Comparison of ENCODE assay signal across 9 cellular contexts in the genomic region with DNA sequence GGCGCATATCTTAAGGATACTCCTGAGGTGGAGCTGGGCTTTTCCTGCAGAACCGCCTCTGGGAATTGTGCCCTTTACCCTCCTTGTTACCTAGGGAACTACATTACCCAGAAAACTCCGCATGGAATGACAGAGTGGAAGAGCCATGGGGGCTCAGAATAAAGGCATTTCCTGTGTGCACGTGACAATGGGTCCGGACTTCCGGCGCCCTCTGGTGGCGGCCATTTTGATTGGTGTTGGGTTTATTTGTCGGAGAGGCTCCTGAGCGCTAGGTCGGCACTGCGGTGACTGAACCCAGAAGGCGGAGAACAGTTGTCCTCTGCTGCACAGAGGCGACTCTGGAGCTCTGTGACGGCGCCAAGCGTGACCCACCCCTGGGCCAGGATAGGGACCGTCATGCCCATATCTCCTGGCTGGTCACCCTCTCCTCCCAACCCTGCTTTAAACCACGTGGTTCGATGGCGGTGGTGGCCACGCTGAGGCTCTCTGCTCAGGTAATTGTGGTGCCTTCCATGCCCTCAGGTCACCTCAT. TPM values are rescaled to one million over a fixed set of nuclear protein-coding genes. Genes with fewer than 3 reads are reported as not detected.
DNase-seq lines count a peak whose midpoint lies in the region; ATAC-seq and TF ChIP-seq lines count a peak whose summit lies in the region.
"Had no signal": no experiment of that assay in that cellular context is flagged by ENCODE, and none has a peak within 500 bp of the region (broad histone marks: within the 10 kb centered on the region; RNA-seq: fewer than 3 reads in every experiment).

A gene (plus strand): TSS at position 229 of the 532 bp plus-strand sequence. CDS start 230 bp downstream, at position 459.

- TF ChIP-seq CTCF in CD4-positive, alpha-beta T cell (IDR thresholded peaks at IDR 0.05): peak; percentile 31

- CTCF ChIA-PET in CD4-positive, alpha-beta T cell (lab: Charles Lee): no interaction called here

- no peaks in the 10 kb centered on the region for H3K9me3 ChIP-seq in CD4-positive, alpha-beta T cell (ENCODE audit: control insufficient read depth, low read length)

- intact Hi-C loops in CD4-positive, alpha-beta T cell (cut with DNase I, micrococcal nuclease): no loop called here

- peak; percentile 58 for ATAC-seq in CD4-positive, alpha-beta T cell (ENCODE audit: poor library complexity)
- ATAC-seq in natural killer cell treated with Interleukin-12 subunit alpha and Interleukin-12 subunit beta and Interleukin-15 and Interleukin-18, amount 100 ng/mL, for 72 hours: no peak
- ATAC-seq in HG03097 (IDR thresholded peaks at IDR 0.05; ENCODE audit: low FRiP score, unreplicated experiment) (no peak), HG03108 (IDR thresholded peaks at IDR 0.05; ENCODE audit: unreplicated experiment) (no peak)

- peaks cover 52% of the 10 kb centered on the region for H3K36me3 Mint-ChIP-seq in CD4-positive, alpha-beta T cell (ENCODE audit: low read depth)
- peaks cover 6% of the 10 kb centered on the region for H3K36me3 Mint-ChIP-seq in natural killer cell treated with Interleukin-12 subunit alpha and Interleukin-12 subunit beta and Interleukin-15 and Interleukin-18, amount 100 ng/mL, for 72 hours

- no peaks in the 10 kb centered on the region for H3K9me3 Mint-ChIP-seq in CD4-positive, alpha-beta T cell
- H3K9me3 Mint-ChIP-seq in natural killer cell treated with Interleukin-12 subunit alpha and Interleukin-12 subunit beta and Interleukin-15 and Interleukin-18, amount 100 ng/mL, for 72 hours: no peaks in the 10 kb centered on the region

- peaks cover 20% of the 10 kb centered on the region for H3K4me1 Mint-ChIP-seq in CD4-positive, alpha-beta T cell (ENCODE audit: low read depth)
- H3K4me1 Mint-ChIP-seq in natural killer cell treated with Interleukin-12 subunit alpha and Interleukin-12 subunit beta and Interleukin-15 and Interleukin-18, amount 100 ng/mL, for 72 hours (ENCODE audit: low read depth in 2 of 2): peaks cover 16 to 22% of the 10 kb centered on the region in 2 donors

- no peaks in the 10 kb centered on the region for H3K27me3 Mint-ChIP-seq in CD4-positive, alpha-beta T cell
- no peaks in the 10 kb centered on the region for H3K27me3 Mint-ChIP-seq in natural killer cell treated with Interleukin-12 subunit alpha and Interleukin-12 subunit beta and Interleukin-15 and Interleukin-18, amount 100 ng/mL, for 72 hours

- DNase-seq in CD4-positive, alpha-beta T cell: peak in 6 of 10 experiments; percentile 21 to 46 (median 26)
- DNase-seq in NAMALWA (ENCODE audit: low spot score): peak; percentile 49
- DNase-seq in activated naive CD4-positive, alpha-beta T cell treated with Interleukin-2 at 50 U/mL for 16 hours: peak; percentile 37
- DNase-seq in globus pallidus (ENCODE audit: low spot score): peak; percentile 30
- DNase-seq in natural killer cell treated with Interleukin-12 subunit alpha and Interleukin-12 subunit beta and Interleukin-15 and Interleukin-18, amount 100 ng/mL, for 72 hours (ENCODE audit: low spot score): no peak
- DNase-seq in ureter (ENCODE audit: low spot score): no peak

- H3K27ac Mint-ChIP-seq in CD4-positive, alpha-beta T cell: no peak within 1 kb of the TSS
- H3K27ac Mint-ChIP-seq in natural killer cell treated with Interleukin-12 subunit alpha and Interleukin-12 subunit beta and Interleukin-15 and Interleukin-18, amount 100 ng/mL, for 72 hours: peak within 1 kb of the TSS in 1 of 2 donors; percentile 48

- H3K27me3 ChIP-seq in CD4-positive, alpha-beta T cell (ENCODE audit: control insufficient read depth, insufficient read depth, low read length): no peaks in the 10 kb centered on the region

- no peak within 1 kb of the TSS for H3K27ac ChIP-seq in CD4-positive, alpha-beta T cell (ENCODE audit: low read depth, low read length)
- H3K27ac ChIP-seq: HL-60 had no signal

- no peak within 1 kb of the TSS for H3K4me3 Mint-ChIP-seq in CD4-positive, alpha-beta T cell
- H3K4me3 Mint-ChIP-seq in natural killer cell treated with Interleukin-12 subunit alpha and Interleukin-12 subunit beta and Interleukin-15 and Interleukin-18, amount 100 ng/mL, for 72 hours: no peak within 1 kb of the TSS

- POLR2A ChIA-PET in CD4-positive, alpha-beta T cell (lab: Charles Lee): no interaction called here

RNA-seq across cellular contexts. Expression of the gene that starts here (rescaled TPM):
- total RNA-seq in CD4-positive, alpha-beta T cell: 10 to 100 TPM; 23.0 to 23.8 TPM
- 10 to 100 TPM; 19.2 to 43.2 TPM for total RNA-seq in natural killer cell treated with Interleukin-12 subunit alpha and Interleukin-12 subunit beta and Interleukin-15 and Interleukin-18, amount 100 ng/mL, for 72 hours
- 38.3 TPM for total RNA-seq in ureter

Comparison
In these comparisons a context has a peak if more than half of its experiments do, and no peak if none do; other contexts are left out.
1. DNase-seq: peak in CD4-positive, alpha-beta T cell (6 of 10), NAMALWA (single experiment), activated naive CD4-positive, alpha-beta T cell treated with Interleukin-2 at 50 U/mL for 16 hours (single experiment) and globus pallidus (single experiment); none in natural killer cell treated with Interleukin-12 subunit alpha and Interleukin-12 subunit beta and Interleukin-15 and Interleukin-18, amount 100 ng/mL, for 72 hours (single experiment) and ureter (single experiment).